Comparison of ENCODE assay signal across 8 cellular contexts in the genomic region with DNA sequence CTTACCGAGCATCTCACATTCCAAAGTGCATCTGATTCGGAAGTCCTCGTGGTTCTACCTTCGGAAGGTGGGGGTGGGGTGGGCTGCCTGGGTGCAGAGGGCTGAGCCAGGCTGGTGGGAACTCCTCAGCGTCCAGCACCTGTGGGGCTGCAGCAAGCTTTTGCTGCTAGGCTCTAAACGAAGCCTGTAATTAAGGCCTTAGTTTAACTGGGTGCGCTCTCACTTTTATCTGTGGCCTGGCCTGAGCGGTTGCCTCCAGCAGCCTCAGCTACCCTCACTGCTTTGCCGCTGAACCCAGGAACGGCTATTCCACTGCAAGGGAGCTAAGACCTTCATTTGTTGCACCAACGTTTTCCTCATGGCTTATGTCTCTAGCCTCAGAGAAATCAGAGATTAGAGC. TPM values are rescaled to one million over a fixed set of nuclear protein-coding genes. Genes with fewer than 3 reads are reported as not detected.
DNase-seq lines count a peak whose midpoint lies in the region; ATAC-seq and TF ChIP-seq lines count a peak whose summit lies in the region.

No MANE protein-coding gene starts in this region.

- peaks cover 4% of the 10 kb centered on the region for H3K27me3 Mint-ChIP-seq in endothelial cell (ENCODE audit: unreplicated experiment)

- no peaks in the 10 kb centered on the region for H3K9me2 ChIP-seq in OCI-LY1 (ENCODE audit: low read depth, low read length)

- H3K4me3 ChIP-seq in OCI-LY1 (ENCODE audit: low read depth, low read length, poor library complexity, severe bottlenecking) (peak overlapping the region; percentile 55), neuron (ENCODE audit: low read length) (no peak overlapping the region)

- H3K4me3 Mint-ChIP-seq in endothelial cell (ENCODE audit: unreplicated experiment) = peak overlapping the region; percentile 25

- peak overlapping the region; percentile 45; the same call in 1 of the 2 replicates for H3K27ac ChIP-seq in C4-2B
- no peak overlapping the region for H3K27ac ChIP-seq in OCI-LY1 (ENCODE audit: low read depth, low read length, poor library complexity, severe bottlenecking)

- H3K9me3 ChIP-seq in OCI-LY1 (ENCODE audit: low read length) (no peaks in the 10 kb centered on the region), neuron (ENCODE audit: low read length) (no peaks in the 10 kb centered on the region)

- H3F3A ChIP-seq in OCI-LY1 (ENCODE audit: insufficient read depth, low read length) = no peaks in the 10 kb centered on the region

- no peak for TF ChIP-seq CTCF in C4-2B (conservative IDR thresholded peaks at IDR 0.05)
- no peak for TF ChIP-seq CTCF in OCI-LY1 (IDR thresholded peaks at IDR 0.05; ENCODE audit: low read length)
- no peak for TF ChIP-seq CTCF in endothelial cell (IDR thresholded peaks at IDR 0.05; ENCODE audit: unreplicated experiment)

- no peaks in the 10 kb centered on the region for H3K79me2 ChIP-seq in OCI-LY1 (ENCODE audit: insufficient read depth, low read length)

- H3K4me2 ChIP-seq in OCI-LY1 (ENCODE audit: low read length) = peak overlapping the region; percentile 72

- H2AFZ ChIP-seq in OCI-LY1 (ENCODE audit: low read length) = no peak overlapping the region
- peak overlapping the region; percentile 49 for H2AFZ ChIP-seq in neuron (ENCODE audit: low read depth, low read length)

- H3K4me1 Mint-ChIP-seq in endothelial cell (ENCODE audit: unreplicated experiment) = no peaks in the 10 kb centered on the region

- ATAC-seq in HG03469 (IDR thresholded peaks at IDR 0.05; ENCODE audit: unreplicated experiment) = no peak
- no peak for ATAC-seq in GM18511 (IDR thresholded peaks at IDR 0.05; ENCODE audit: unreplicated experiment)
- no peak for ATAC-seq in activated naive CD4-positive, alpha-beta T cell treated with anti-CD3 and anti-CD28 coated beads, Interleukin-2, amount 50 U/mL, for 72 hours

- H3K27me3 ChIP-seq in OCI-LY1 (ENCODE audit: insufficient read depth, low read length) = no peaks in the 10 kb centered on the region
- H3K27me3 ChIP-seq in neuron (ENCODE audit: insufficient read depth, low read length) = no peaks in the 10 kb centered on the region

- H3K27ac Mint-ChIP-seq in endothelial cell (ENCODE audit: unreplicated experiment) = no peak overlapping the region
- H3K27ac Mint-ChIP-seq in activated naive CD4-positive, alpha-beta T cell treated with anti-CD3 and anti-CD28 coated beads, Interleukin-2, amount 50 U/mL, for 72 hours = no peak overlapping the region

- no peaks in the 10 kb centered on the region for H3K36me3 Mint-ChIP-seq in endothelial cell (ENCODE audit: low read depth, unreplicated experiment)
- H3K36me3 Mint-ChIP-seq in activated naive CD4-positive, alpha-beta T cell treated with anti-CD3 and anti-CD28 coated beads, Interleukin-2, amount 50 U/mL, for 72 hours = no peaks in the 10 kb centered on the region

- H4K20me1 ChIP-seq in OCI-LY1 (ENCODE audit: insufficient read depth, low read length) = no peaks in the 10 kb centered on the region

- H3K9me3 Mint-ChIP-seq in endothelial cell (ENCODE audit: unreplicated experiment) = no peaks in the 10 kb centered on the region
- H3K9me3 Mint-ChIP-seq in activated naive CD4-positive, alpha-beta T cell treated with anti-CD3 and anti-CD28 coated beads, Interleukin-2, amount 50 U/mL, for 72 hours = no peaks in the 10 kb centered on the region

- H3K36me3 ChIP-seq in OCI-LY1 (ENCODE audit: insufficient read depth, low read length) (no peaks in the 10 kb centered on the region), neuron (ENCODE audit: insufficient read depth, low read length) (no peaks in the 10 kb centered on the region)

- H3K4me1 ChIP-seq in OCI-LY1 (ENCODE audit: insufficient read depth, low read length, severe bottlenecking) (peaks cover 10% of the 10 kb centered on the region), neuron (ENCODE audit: insufficient read depth, low read length) (peaks cover 16% of the 10 kb centered on the region)

- no peak overlapping the region for H3K9ac ChIP-seq in OCI-LY1 (ENCODE audit: low read length)

- DNase-seq in endothelial cell (ENCODE audit: low spot score) (no peak), NCI-H187 (lab: John Stamatoyannopoulos, UW) (no peak)
- DNase-seq in activated naive CD4-positive, alpha-beta T cell treated with anti-CD3 and anti-CD28 coated beads, Interleukin-2, amount 50 U/mL, for 72 hours (ENCODE audit: low spot score in 2 of 2) = no peak

RNA-seq across cellular contexts. Expression of a gene that starts 48.4 kb away (rescaled TPM):
- 1.7 TPM for total RNA-seq in endothelial cell (ENCODE audit: unreplicated experiment)
- total RNA-seq in activated naive CD4-positive, alpha-beta T cell treated with anti-CD3 and anti-CD28 coated beads, Interleukin-2, amount 50 U/mL, for 72 hours = not detected
